ENCODE assay signal across 1 cellular context in the genomic region with DNA sequence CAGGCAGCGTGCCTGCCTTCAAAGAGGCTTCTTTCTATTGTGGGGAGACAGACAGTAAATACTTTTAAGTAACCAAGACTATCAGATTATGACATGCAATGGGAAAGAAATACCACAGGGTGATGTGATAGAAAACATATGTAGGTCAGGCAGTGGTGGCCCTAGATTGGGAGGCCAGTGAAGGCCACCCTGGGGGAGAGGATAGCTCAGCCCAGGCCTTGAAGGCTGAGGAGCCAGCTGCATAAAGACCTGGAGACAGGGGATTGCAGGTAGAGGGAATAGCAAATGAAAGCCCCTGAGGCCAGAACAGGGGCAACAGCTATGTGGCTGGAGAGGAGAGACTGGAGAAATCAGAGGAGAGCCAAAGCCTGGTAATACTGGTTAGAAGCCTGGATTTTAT.
TF ChIP-seq lines count a peak whose summit lies in the region.

No MANE protein-coding gene starts in this region.

TF ChIP-seq in GM23338, 12 proteins besides CTCF, POLR2A, EP300 and RAD21 (continued from another document):
- TF ChIP-seq CREB1 (CRISPR knock-in tag; IDR thresholded peaks at IDR 0.05; ENCODE audit: low read depth), result no peak
- TF ChIP-seq, protein P1, sequence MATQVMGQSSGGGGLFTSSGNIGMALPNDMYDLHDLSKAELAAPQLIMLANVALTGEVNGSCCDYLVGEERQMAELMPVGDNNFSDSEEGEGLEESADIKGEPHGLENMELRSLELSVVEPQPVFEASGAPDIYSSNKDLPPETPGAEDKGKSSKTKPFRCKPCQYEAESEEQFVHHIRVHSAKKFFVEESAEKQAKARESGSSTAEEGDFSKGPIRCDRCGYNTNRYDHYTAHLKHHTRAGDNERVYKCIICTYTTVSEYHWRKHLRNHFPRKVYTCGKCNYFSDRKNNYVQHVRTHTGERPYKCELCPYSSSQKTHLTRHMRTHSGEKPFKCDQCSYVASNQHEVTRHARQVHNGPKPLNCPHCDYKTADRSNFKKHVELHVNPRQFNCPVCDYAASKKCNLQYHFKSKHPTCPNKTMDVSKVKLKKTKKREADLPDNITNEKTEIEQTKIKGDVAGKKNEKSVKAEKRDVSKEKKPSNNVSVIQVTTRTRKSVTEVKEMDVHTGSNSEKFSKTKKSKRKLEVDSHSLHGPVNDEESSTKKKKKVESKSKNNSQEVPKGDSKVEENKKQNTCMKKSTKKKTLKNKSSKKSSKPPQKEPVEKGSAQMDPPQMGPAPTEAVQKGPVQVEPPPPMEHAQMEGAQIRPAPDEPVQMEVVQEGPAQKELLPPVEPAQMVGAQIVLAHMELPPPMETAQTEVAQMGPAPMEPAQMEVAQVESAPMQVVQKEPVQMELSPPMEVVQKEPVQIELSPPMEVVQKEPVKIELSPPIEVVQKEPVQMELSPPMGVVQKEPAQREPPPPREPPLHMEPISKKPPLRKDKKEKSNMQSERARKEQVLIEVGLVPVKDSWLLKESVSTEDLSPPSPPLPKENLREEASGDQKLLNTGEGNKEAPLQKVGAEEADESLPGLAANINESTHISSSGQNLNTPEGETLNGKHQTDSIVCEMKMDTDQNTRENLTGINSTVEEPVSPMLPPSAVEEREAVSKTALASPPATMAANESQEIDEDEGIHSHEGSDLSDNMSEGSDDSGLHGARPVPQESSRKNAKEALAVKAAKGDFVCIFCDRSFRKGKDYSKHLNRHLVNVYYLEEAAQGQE (IDR thresholded peaks at IDR 0.05; ENCODE audit: unreplicated experiment), result no peak
- no peak for TF ChIP-seq EZH2phosphoT487 (IDR thresholded peaks at IDR 0.05; ENCODE audit: unreplicated experiment)
- no peak for TF ChIP-seq JUNB (IDR thresholded peaks at IDR 0.05; ENCODE audit: unreplicated experiment)
- TF ChIP-seq POLR2AphosphoS5 (IDR thresholded peaks at IDR 0.05; ENCODE audit: low read depth), result no peak
- TF ChIP-seq, protein P2, sequence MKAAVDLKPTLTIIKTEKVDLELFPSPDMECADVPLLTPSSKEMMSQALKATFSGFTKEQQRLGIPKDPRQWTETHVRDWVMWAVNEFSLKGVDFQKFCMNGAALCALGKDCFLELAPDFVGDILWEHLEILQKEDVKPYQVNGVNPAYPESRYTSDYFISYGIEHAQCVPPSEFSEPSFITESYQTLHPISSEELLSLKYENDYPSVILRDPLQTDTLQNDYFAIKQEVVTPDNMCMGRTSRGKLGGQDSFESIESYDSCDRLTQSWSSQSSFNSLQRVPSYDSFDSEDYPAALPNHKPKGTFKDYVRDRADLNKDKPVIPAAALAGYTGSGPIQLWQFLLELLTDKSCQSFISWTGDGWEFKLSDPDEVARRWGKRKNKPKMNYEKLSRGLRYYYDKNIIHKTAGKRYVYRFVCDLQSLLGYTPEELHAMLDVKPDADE (IDR thresholded peaks at IDR 0.05), result no peak
TF ChIP-seq in GM23338: peak in this region for 0.
